In the genomic region with DNA sequence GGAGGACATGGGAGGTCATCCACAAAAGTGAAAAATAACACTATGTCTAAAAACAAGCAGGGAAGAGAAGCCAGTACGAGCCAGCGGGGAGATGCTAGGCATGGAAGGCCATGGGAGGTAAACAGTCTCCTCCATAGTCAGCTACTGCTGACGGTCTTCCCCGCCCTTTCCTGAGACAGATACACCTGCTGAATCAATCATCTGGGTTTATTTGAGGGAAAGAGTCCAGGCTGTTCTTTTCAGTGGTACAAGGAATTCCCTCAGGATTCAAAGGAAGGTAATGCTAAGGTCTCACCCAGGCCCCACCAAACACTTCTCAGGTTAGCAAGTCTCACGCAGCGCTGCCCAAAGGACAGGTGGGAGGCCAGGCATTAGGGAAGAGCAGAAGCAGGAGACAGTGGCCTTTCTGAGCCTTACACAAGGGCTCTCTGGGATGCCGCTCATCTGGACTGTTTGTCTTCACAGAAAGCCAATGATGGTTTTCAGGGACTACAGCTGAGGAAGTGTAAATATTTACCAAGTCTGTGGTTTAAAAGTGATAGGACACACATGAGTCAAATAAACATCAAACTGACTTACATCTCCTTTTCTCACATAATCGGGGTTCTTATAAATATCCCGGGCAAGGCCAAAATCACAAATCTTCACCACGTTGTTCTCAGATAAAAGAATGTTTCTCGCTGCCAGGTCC, we compare ENCODE assay signal across 24 cellular contexts.
DNase-seq lines count a peak whose midpoint lies in the region; TF ChIP-seq lines count a peak whose summit lies in the region.
"Had no signal": no experiment of that assay in that cellular context is flagged by ENCODE, and none has a peak within 500 bp of the region (broad histone marks: within the 10 kb centered on the region; RNA-seq: fewer than 3 reads in every experiment).

No MANE protein-coding gene starts in this region.

- 65 to 70% methylated on average over 11 of the region's 11 CpGs for whole genome bisulfite sequencing in tibial nerve, 2 donors

- H2AFZ ChIP-seq in osteoblast (ENCODE audit: low read length) = no peak overlapping the region
- H2AFZ ChIP-seq: GM23248, hepatocyte had no signal

- no peak overlapping the region for H3K4me2 ChIP-seq in osteoblast (ENCODE audit: insufficient read depth, low read length)
- H3K4me2 ChIP-seq: hepatocyte had no signal

- no peak for TF ChIP-seq POLR2A in tibial nerve (IDR thresholded peaks at IDR 0.05)

- H3K79me2 ChIP-seq in osteoblast (ENCODE audit: insufficient read depth, low read length) = no peaks in the 10 kb centered on the region
- H3K79me2 ChIP-seq: hepatocyte had no signal

- H3K4me3 ChIP-seq in tibial nerve (no peak overlapping the region), osteoblast (ENCODE audit: insufficient read depth, low read length) (no peak overlapping the region)
- H3K4me3 ChIP-seq: breast epithelium, colonic mucosa, GM23248, hepatocyte, MG63 had no signal

- no peak for TF ChIP-seq EP300 in tibial nerve (IDR thresholded peaks at IDR 0.05)

- H3K27ac ChIP-seq in VCaP (peak overlapping the region; percentile 53), tibial nerve (no peak overlapping the region), osteoblast (ENCODE audit: low read depth, low read length) (no peak overlapping the region)
- H3K27ac ChIP-seq: colonic mucosa, GM23248, HL-60 had no signal

- peaks cover 3% of the 10 kb centered on the region for H3K36me3 Mint-ChIP-seq in nephron (ENCODE audit: low read depth)
- H3K36me3 Mint-ChIP-seq: activated naive CD8-positive, alpha-beta T cell treated with anti-CD3 and anti-CD28 coated beads, Interleukin-2, amount 10 ng/mL, durations not matched to agents 7 days and 5 days had no signal

- no peaks in the 10 kb centered on the region for H3K9me3 Mint-ChIP-seq in nephron
- H3K9me3 Mint-ChIP-seq: activated naive CD8-positive, alpha-beta T cell treated with anti-CD3 and anti-CD28 coated beads, Interleukin-2, amount 10 ng/mL, durations not matched to agents 7 days and 5 days; activated T-helper 17 cell treated with anti-CD3 and anti-CD28 coated beads, Interleukin-2, amount 50 U/mL, for 72 hours had no signal

- peak; percentile 18 to 56 (median 37) for DNase-seq in NCI-H1417 (lab: John Stamatoyannopoulos, UW)
- DNase-seq in NCI-H1417 treated with DMSO at 0.1 percent for 48 hours (lab: John Stamatoyannopoulos, UW) = no peak
- DNase-seq in NCI-H2029 (lab: John Stamatoyannopoulos, UW) = peak; percentile 2
- no peak for DNase-seq in amniotic stem cell (lab: John Stamatoyannopoulos, UW)
- no peak for DNase-seq in tibial nerve (ENCODE audit: low spot score in 2 of 2)
- DNase-seq in osteoblast (ENCODE audit: insufficient read length, low spot score, missing footprints) = no peak
- DNase-seq: 8988T; activated CD4-positive, CD25-positive, alpha-beta regulatory T cell treated with anti-CD3 and anti-CD28 coated beads, Interleukin-2, amount 50 U/mL, for 72 hours; activated naive CD8-positive, alpha-beta T cell treated with anti-CD3 and anti-CD28 coated beads, Interleukin-2, amount 10 ng/mL, durations not matched to agents 7 days and 5 days; colonic mucosa; GM23248; mammary epithelial cell; MG63; NCI-H1694 treated with DMSO at 0.1 percent for 48 hours; NCI-H82; SHP77 treated with DMSO at 0.1 percent for 48 hours; stimulated activated CD4-positive, alpha-beta T cell treated with anti-CD3 and anti-CD28 coated beads, Interleukin-12 subunit alpha, Interleukin-12 subunit beta, amount 100 ng/mL, for 4 hours; stimulated activated CD8-positive, alpha-beta memory T cell treated with anti-CD3 and anti-CD28 coated beads, Interleukin-4, amount 100 ng/mL, for 48 hours had no signal

- H4K20me1 ChIP-seq in osteoblast (ENCODE audit: insufficient read depth, low read length) = no peaks in the 10 kb centered on the region

- H3K27me3 Mint-ChIP-seq in nephron (ENCODE audit: low read depth) = peaks cover 4% of the 10 kb centered on the region
- H3K27me3 Mint-ChIP-seq: activated naive CD8-positive, alpha-beta T cell treated with anti-CD3 and anti-CD28 coated beads, Interleukin-2, amount 10 ng/mL, durations not matched to agents 7 days and 5 days; activated T-helper 17 cell treated with anti-CD3 and anti-CD28 coated beads, Interleukin-2, amount 50 U/mL, for 72 hours had no signal

- H3K9me3 ChIP-seq in tibial nerve (no peaks in the 10 kb centered on the region), osteoblast (ENCODE audit: low read depth, low read length) (no peaks in the 10 kb centered on the region)
- H3K9me3 ChIP-seq: breast epithelium, colonic mucosa, MG63 had no signal

- H3K36me3 ChIP-seq in tibial nerve = no peaks in the 10 kb centered on the region
- H3K36me3 ChIP-seq in osteoblast (ENCODE audit: insufficient read depth, low read length) = no peaks in the 10 kb centered on the region
- H3K36me3 ChIP-seq: breast epithelium, colonic mucosa, MG63 had no signal

- H3K27me3 ChIP-seq in tibial nerve (no peaks in the 10 kb centered on the region), osteoblast (ENCODE audit: insufficient read depth, low read length) (no peaks in the 10 kb centered on the region)
- H3K27me3 ChIP-seq: breast epithelium, colonic mucosa, hepatocyte, MG63 had no signal

- no peak overlapping the region for H3K4me3 Mint-ChIP-seq in nephron
- H3K4me3 Mint-ChIP-seq: activated naive CD8-positive, alpha-beta T cell treated with anti-CD3 and anti-CD28 coated beads, Interleukin-2, amount 10 ng/mL, durations not matched to agents 7 days and 5 days; activated T-helper 17 cell treated with anti-CD3 and anti-CD28 coated beads, Interleukin-2, amount 50 U/mL, for 72 hours had no signal

- TF ChIP-seq CTCF in VCaP (conservative IDR thresholded peaks at IDR 0.05) = no peak
- no peak for TF ChIP-seq CTCF in nephron (IDR thresholded peaks at IDR 0.05; ENCODE audit: unreplicated experiment in 3 of 3)
- TF ChIP-seq CTCF in tibial nerve (IDR thresholded peaks at IDR 0.05) = no peak
- TF ChIP-seq CTCF in osteoblast (IDR thresholded peaks at IDR 0.05; ENCODE audit: extremely low read depth, low read depth, low read length) = no peak

- peak overlapping the region; percentile 47 to 59 (median 52) for H3K27ac Mint-ChIP-seq in nephron
- H3K27ac Mint-ChIP-seq: activated naive CD8-positive, alpha-beta T cell treated with anti-CD3 and anti-CD28 coated beads, Interleukin-2, amount 10 ng/mL, durations not matched to agents 7 days and 5 days; activated T-helper 17 cell treated with anti-CD3 and anti-CD28 coated beads, Interleukin-2, amount 50 U/mL, for 72 hours had no signal

- H3K4me1 ChIP-seq in tibial nerve (peaks cover 0 to 31% (median 0%) of the 10 kb centered on the region in 4 donors), osteoblast (ENCODE audit: insufficient read depth, low read length) (peaks cover 25% of the 10 kb centered on the region)
- H3K4me1 ChIP-seq: colonic mucosa had no signal

- peaks cover 73% of the 10 kb centered on the region for H3K4me1 Mint-ChIP-seq in nephron
- H3K4me1 Mint-ChIP-seq: activated T-helper 17 cell treated with anti-CD3 and anti-CD28 coated beads, Interleukin-2, amount 50 U/mL, for 72 hours had no signal

Comparison
In these comparisons a context has a peak if more than half of its experiments do, and no peak if none do; other contexts are left out.
1. DNase-seq: peak in NCI-H1417 (3 of 3) and NCI-H2029 (single experiment); none in NCI-H1417 treated with DMSO at 0.1 percent for 48 hours (single experiment), amniotic stem cell (single experiment), tibial nerve (0 of 2) and osteoblast (single experiment).